Comparison of ENCODE assay signal across 9 cellular contexts in the genomic region with DNA sequence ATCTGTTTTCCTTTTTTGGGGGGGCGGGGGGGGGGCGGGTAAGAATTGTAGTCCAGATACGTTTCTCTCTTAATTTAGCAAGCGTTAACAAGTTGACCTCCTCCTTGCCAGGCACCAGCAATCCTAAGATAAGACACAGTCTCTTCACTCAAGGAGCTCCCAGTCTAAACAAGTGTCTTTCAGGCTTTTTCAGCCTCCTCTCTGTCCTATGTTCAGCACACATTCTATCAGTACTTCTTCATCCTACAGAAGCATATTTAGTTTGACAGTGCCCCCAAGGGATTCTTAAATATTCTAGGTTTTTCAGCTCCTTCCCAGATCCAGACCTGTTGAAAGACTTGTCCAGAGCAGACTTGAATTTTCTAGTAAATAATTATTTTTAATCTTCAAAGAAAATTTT. TPM values are rescaled to one million over a fixed set of nuclear protein-coding genes. Genes with fewer than 3 reads are reported as not detected.
A peak's percentile ranks its signal among the peaks of the same experiment; 100 is the strongest.
DNase-seq lines count a peak whose midpoint lies in the region; ATAC-seq, FAIRE-seq and TF ChIP-seq lines count a peak whose summit lies in the region.
"Had no signal": no experiment of that assay in that cellular context is flagged by ENCODE, and none has a peak within 500 bp of the region (broad histone marks: within the 10 kb centered on the region; RNA-seq: fewer than 3 reads in every experiment).

No MANE protein-coding gene starts in this region.

- intact Hi-C loops in heart left ventricle (cut with DNase I) (loop anchor here (1.0 to 10.0 kb wide), 8 partner anchors 67 to 190 kb away; no protein-coding TSS in a partner anchor), cardiac septum (cut with DNase I) (loop anchor here (5.0 to 10.0 kb wide), 4 partner anchors 37 to 140 kb away; a partner anchor contains a TSS), mucosa of descending colon (cut with DNase I, micrococcal nuclease) (loop anchor here (5.0 to 10.0 kb wide), 2 partner anchors 92 to 160 kb away; no protein-coding TSS in a partner anchor)

- H3K9me1 ChIP-seq in keratinocyte (ENCODE audit: control insufficient read depth, extremely low read depth, insufficient read depth, low read length), result no peaks in the 10 kb centered on the region

- peak overlapping the region; percentile 46 for H3K27ac Mint-ChIP-seq in activated T-helper 17 cell treated with anti-CD3 and anti-CD28 coated beads, Interleukin-2, amount 50 U/mL, for 72 hours

- no peaks in the 10 kb centered on the region for H3K27me3 ChIP-seq in heart left ventricle
- H3K27me3 ChIP-seq in keratinocyte (ENCODE audit: control insufficient read depth, extremely low read depth, insufficient read depth, low read length), result no peaks in the 10 kb centered on the region
- H3K27me3 ChIP-seq in upper lobe of left lung, result no peaks in the 10 kb centered on the region

- H3K9me3 ChIP-seq in heart left ventricle (no peaks in the 10 kb centered on the region), keratinocyte (ENCODE audit: control insufficient read depth, low read depth, low read length) (no peaks in the 10 kb centered on the region), upper lobe of left lung (no peaks in the 10 kb centered on the region), mucosa of descending colon (no peaks in the 10 kb centered on the region)

- TF ChIP-seq CTCF in heart left ventricle (IDR thresholded peaks at IDR 0.05) (no peak), keratinocyte (optimal IDR thresholded peaks at IDR 0.05 in 1 of 3, IDR thresholded peaks at IDR 0.05 in 1 of 3, conservative IDR thresholded peaks at IDR 0.05 in 1 of 3; ENCODE audit: extremely low read depth in 1 of 3, insufficient read depth in 2 of 3, low read length in 3 of 3) (no peak), upper lobe of left lung (IDR thresholded peaks at IDR 0.05) (no peak), mucosa of descending colon (IDR thresholded peaks at IDR 0.05) (no peak)

- H3K4me1 Mint-ChIP-seq in activated T-helper 17 cell treated with anti-CD3 and anti-CD28 coated beads, Interleukin-2, amount 50 U/mL, for 72 hours, result peaks cover 52% of the 10 kb centered on the region

- H4K20me1 ChIP-seq in keratinocyte (ENCODE audit: control insufficient read depth, extremely low read depth, insufficient read depth, low read length), result peaks cover 33% of the 10 kb centered on the region

- dilution Hi-C loops in keratinocyte (cut with MboI; ENCODE audit: extremely low pct_ligation_motif_present, low sequenced_read_pairs), result no loop called here

- no peaks in the 10 kb centered on the region for H3K9me3 Mint-ChIP-seq in activated T-helper 17 cell treated with anti-CD3 and anti-CD28 coated beads, Interleukin-2, amount 50 U/mL, for 72 hours

- peak overlapping the region in 8 of 12 donors; percentile 11 to 96 (median 92) for H3K4me3 ChIP-seq in heart left ventricle
- peak overlapping the region; percentile 58 to 98 (median 92) for H3K4me3 ChIP-seq in keratinocyte (ENCODE audit: control insufficient read depth in 2 of 3, extremely low read depth in 1 of 3, insufficient read depth in 2 of 3, low read depth in 1 of 3, low read length in 3 of 3)
- peak overlapping the region in 3 of 4 donors; percentile 65 to 90 (median 78) for H3K4me3 ChIP-seq in upper lobe of left lung
- H3K4me3 ChIP-seq in mucosa of descending colon, result no peak overlapping the region

- H3K4me2 ChIP-seq in keratinocyte (ENCODE audit: control insufficient read depth, extremely low read depth, insufficient read depth, low read depth, low read length), result peak overlapping the region; percentile 88

- H3K36me3 ChIP-seq in heart left ventricle (peaks cover 0 to 12% (median 0%) of the 10 kb centered on the region in 9 donors), keratinocyte (ENCODE audit: control insufficient read depth in 2 of 2, extremely low read depth in 1 of 2, insufficient read depth in 2 of 2, low read length in 2 of 2) (peaks cover 0 to 7% of the 10 kb centered on the region in 2 experiments), upper lobe of left lung (peaks cover 0 to 8% (median 0%) of the 10 kb centered on the region in 4 donors), mucosa of descending colon (ENCODE audit: low read depth) (no peaks in the 10 kb centered on the region)

- no peak for TF ChIP-seq EP300 in upper lobe of left lung (IDR thresholded peaks at IDR 0.05)

- FAIRE-seq in keratinocyte (lab: Jason Lieb, UNC), result no peak

- peak overlapping the region; percentile 99 for H3K9ac ChIP-seq in keratinocyte (ENCODE audit: control insufficient read depth, extremely low read depth, insufficient read depth, low read length)

- ATAC-seq in heart left ventricle (no peak), upper lobe of left lung (ENCODE audit: low FRiP score in 2 of 2) (no peak), HG03378 (IDR thresholded peaks at IDR 0.05; ENCODE audit: unreplicated experiment) (no peak), mucosa of descending colon (no peak)
- no peak for ATAC-seq in activated T-helper 17 cell treated with anti-CD3 and anti-CD28 coated beads, Interleukin-2, amount 50 U/mL, for 72 hours (replicated peaks)

- peaks cover 75% of the 10 kb centered on the region for H3K79me2 ChIP-seq in keratinocyte (ENCODE audit: control insufficient read depth, insufficient read depth, low read length)

- TF ChIP-seq POLR2A in heart left ventricle (IDR thresholded peaks at IDR 0.05), result no peak
- TF ChIP-seq POLR2A in upper lobe of left lung (IDR thresholded peaks at IDR 0.05), result no peak

- peak overlapping the region in 10 of 12 donors; percentile 2 to 100 (median 74) for H3K27ac ChIP-seq in heart left ventricle
- peak overlapping the region; percentile 96 for H3K27ac ChIP-seq in keratinocyte (ENCODE audit: control insufficient read depth, insufficient read depth, low read length)
- H3K27ac ChIP-seq in upper lobe of left lung, result peak overlapping the region; percentile 38 to 100 (median 100)

- WGBS in heart left ventricle, 4 donors, result 20 to 26% (median 25%) methylated on average over 3 to 4 of the region's 4 CpGs
- 32 to 43% methylated on average over 4 of the region's 4 CpGs for WGBS in upper lobe of left lung, 2 donors

- no peak for DNase-seq in heart left ventricle
- DNase-seq in cardiac septum (ENCODE audit: low spot score), result no peak
- no peak for DNase-seq in keratinocyte (ENCODE audit: low read depth, low spot score)
- DNase-seq in upper lobe of left lung, result no peak
- DNase-seq in mucosa of descending colon, result no peak
- no peak for DNase-seq in NCI-H526 treated with DMSO at 0.1 percent for 48 hours (lab: John Stamatoyannopoulos, UW)
- DNase-seq: NCI-H524 treated with DMSO at 0.1 percent for 48 hours had no signal

- no peak overlapping the region for H2AFZ ChIP-seq in keratinocyte (ENCODE audit: control insufficient read depth, low read length)

- no peaks in the 10 kb centered on the region for H3K27me3 Mint-ChIP-seq in activated T-helper 17 cell treated with anti-CD3 and anti-CD28 coated beads, Interleukin-2, amount 50 U/mL, for 72 hours

- H3K4me1 ChIP-seq in heart left ventricle (peaks cover 10 to 73% (median 62%) of the 10 kb centered on the region in 12 donors), keratinocyte (ENCODE audit: control insufficient read depth, extremely low read depth, insufficient read depth, low read length) (peaks cover 46% of the 10 kb centered on the region), upper lobe of left lung (peaks cover 58 to 71% (median 62%) of the 10 kb centered on the region in 4 donors), mucosa of descending colon (ENCODE audit: low read depth) (peaks cover 46% of the 10 kb centered on the region)

- H3K4me3 Mint-ChIP-seq in activated T-helper 17 cell treated with anti-CD3 and anti-CD28 coated beads, Interleukin-2, amount 50 U/mL, for 72 hours, result peak overlapping the region; percentile 96

- peaks cover 78% of the 10 kb centered on the region for H3K36me3 Mint-ChIP-seq in activated T-helper 17 cell treated with anti-CD3 and anti-CD28 coated beads, Interleukin-2, amount 50 U/mL, for 72 hours (ENCODE audit: low read depth)

RNA-seq across cellular contexts. Expression of a gene that starts 2.7 kb away (rescaled TPM):
- total RNA-seq in heart left ventricle, result 100 to 1,000 TPM; 204 to 496 (median 427) TPM
- 100 to 1,000 TPM; 128 to 232 TPM for polyA plus RNA-seq in heart left ventricle
- total RNA-seq in cardiac septum, result 491 TPM
- 100 to 1,000 TPM; 207 to 227 TPM for total RNA-seq in activated T-helper 17 cell treated with anti-CD3 and anti-CD28 coated beads, Interleukin-2, amount 50 U/mL, for 72 hours
- 91.1 to 157 TPM (median 122 TPM) in 3 replicates for polyA plus RNA-seq in keratinocyte
- polyA plus RNA-seq in keratinocyte (2011; ENCODE audit: low read depth), result 328 TPM
- 82.8 and 147 TPM in 2 replicates for polyA plus RNA-seq in keratinocyte (2011; cell fraction: cytosol; rRNA removed)
- polyA plus RNA-seq in keratinocyte (2011; cell fraction: nucleus; rRNA removed), result 52.5 and 84.9 TPM in 2 replicates
- 140 and 187 TPM in 2 replicates for polyA plus RNA-seq in keratinocyte (2012; ENCODE audit: low replicate concordance)
- polyA minus RNA-seq in keratinocyte, result 54.9 to 251 TPM (median 178 TPM) in 3 replicates
- 219 TPM for polyA minus RNA-seq in keratinocyte (2011; cell fraction: cytosol; rRNA and poly(A)+ RNA removed)
- polyA minus RNA-seq in keratinocyte (2011; cell fraction: nucleus; rRNA and poly(A)+ RNA removed), result 69.6 and 143 TPM in 2 replicates
- 100 to 1,000 TPM in 5 of 6 donors, 10 to 100 TPM in 1; 83.0 to 255 (median 222) TPM for total RNA-seq in upper lobe of left lung
- 100 to 1,000 TPM; 302 to 439 (median 308) TPM for total RNA-seq in mucosa of descending colon

RNA-seq across cellular contexts. Expression of a gene that starts 56.3 kb away (rescaled TPM):
- total RNA-seq in heart left ventricle (under 1 TPM in 4 of 9 donors, not detected in 5; 0.17 to 0.50 (median 0.41) TPM), cardiac septum (0.92 TPM), upper lobe of left lung (1 to 10 TPM; 1.0 to 2.3 (median 1.6) TPM), mucosa of descending colon (1 to 10 TPM; 1.1 to 2.3 (median 1.2) TPM)
- polyA plus RNA-seq in heart left ventricle (under 1 TPM; 0.06 to 0.11 TPM), keratinocyte (0.15 to 0.37 TPM (median 0.22 TPM) in 3 replicates)
- 1 to 10 TPM; 2.1 to 3.3 TPM for total RNA-seq in activated T-helper 17 cell treated with anti-CD3 and anti-CD28 coated beads, Interleukin-2, amount 50 U/mL, for 72 hours
- 7.3 TPM for polyA plus RNA-seq in keratinocyte (2011; ENCODE audit: low read depth)
- polyA plus RNA-seq in keratinocyte (2011; cell fraction: cytosol; rRNA removed), result 0.04 and 0.15 TPM in 2 replicates
- polyA plus RNA-seq in keratinocyte (2011; cell fraction: nucleus; rRNA removed), result 0.77 and 1.3 TPM in 2 replicates
- polyA plus RNA-seq in keratinocyte (2012; ENCODE audit: low replicate concordance), result 3.2 TPM in 1 of 2 replicates, not detected in the other
- 0.35 TPM in 1 of 3 replicates, not detected in the others for polyA minus RNA-seq in keratinocyte
- not detected for polyA minus RNA-seq in keratinocyte (2011; cell fraction: cytosol; rRNA and poly(A)+ RNA removed)
- 1.4 and 5.7 TPM in 2 replicates for polyA minus RNA-seq in keratinocyte (2011; cell fraction: nucleus; rRNA and poly(A)+ RNA removed)
